ENCODE assay signal across 11 cellular contexts in genomic region chr2:139031722-139032121, GRCh38.
DNase-seq lines count a peak whose midpoint lies in the region; ATAC-seq and TF ChIP-seq lines count a peak whose summit lies in the region.
"Had no signal": no experiment of that assay in that cellular context is flagged by ENCODE, and none has a peak within 500 bp of the region (broad histone marks: within the 10 kb centered on the region; RNA-seq: fewer than 3 reads in every experiment).

No MANE protein-coding gene starts in this region.

- TF ChIP-seq POLR2A in uterus (IDR thresholded peaks at IDR 0.05) = no peak

- ATAC-seq in GM21717 (IDR thresholded peaks at IDR 0.05; ENCODE audit: unreplicated experiment) (peak; percentile 69), GM18861 (IDR thresholded peaks at IDR 0.05; ENCODE audit: unreplicated experiment) (no peak)
- ATAC-seq: Right ventricle myocardium inferior had no signal

- intact Hi-C loops in uterus (cut with DNase I; ENCODE audit: low total_unique reads) = no loop called here

- H3K27me3 ChIP-seq in uterus = no peaks in the 10 kb centered on the region

- no peaks in the 10 kb centered on the region for H3K36me3 Mint-ChIP-seq in endothelial cell (ENCODE audit: low read depth, unreplicated experiment)

- H3K4me3 Mint-ChIP-seq in endothelial cell (ENCODE audit: unreplicated experiment) = no peak overlapping the region
- H3K4me3 Mint-ChIP-seq: central memory CD8-positive, alpha-beta T cell; neural crest cell had no signal

- in situ Hi-C loops in Caki2 (cut with HindIII; ENCODE audit: low pct_unique_long_range_greater_than_20kb, low sequenced_read_pairs) = no loop called here

- H3K27me3 Mint-ChIP-seq in endothelial cell (ENCODE audit: unreplicated experiment) = no peaks in the 10 kb centered on the region
- H3K27me3 Mint-ChIP-seq: central memory CD8-positive, alpha-beta T cell had no signal

- no peak overlapping the region for H3K27ac ChIP-seq in uterus

- H3K27ac Mint-ChIP-seq in endothelial cell (ENCODE audit: unreplicated experiment) = no peak overlapping the region

- no peaks in the 10 kb centered on the region for H3K9me3 Mint-ChIP-seq in endothelial cell (ENCODE audit: unreplicated experiment)

- H3K4me3 ChIP-seq in uterus = no peak overlapping the region

- DNase-seq in Caki2 (ENCODE audit: low read depth) = peak; percentile 2
- peak; percentile 36 for DNase-seq in NAMALWA (ENCODE audit: low spot score)
- peak; percentile 25 for DNase-seq in endothelial cell (ENCODE audit: low spot score)
- no peak for DNase-seq in NCI-H1930 (lab: John Stamatoyannopoulos, UW)
- no peak for DNase-seq in activated CD4-positive, alpha-beta T cell treated with anti-CD3 and anti-CD28 coated beads, Interleukin-2, amount 50 U/mL, for 1 hour
- no peak for DNase-seq in uterus

- H3K4me1 ChIP-seq in uterus = no peaks in the 10 kb centered on the region

- H3K36me3 ChIP-seq in uterus = no peaks in the 10 kb centered on the region

- no peaks in the 10 kb centered on the region for H3K4me1 Mint-ChIP-seq in endothelial cell (ENCODE audit: unreplicated experiment)
- H3K4me1 Mint-ChIP-seq: central memory CD8-positive, alpha-beta T cell; neural crest cell had no signal

- peak; percentile 12 for TF ChIP-seq CTCF in endothelial cell (IDR thresholded peaks at IDR 0.05; ENCODE audit: unreplicated experiment)
- no peak for TF ChIP-seq CTCF in uterus (IDR thresholded peaks at IDR 0.05)

- no peaks in the 10 kb centered on the region for H3K9me3 ChIP-seq in uterus

Comparison
In these comparisons a context has a peak if more than half of its experiments do, and no peak if none do; other contexts are left out.
1. DNase-seq: peak in Caki2 (single experiment), NAMALWA (single experiment) and endothelial cell (single experiment); none in NCI-H1930 (0 of 2), activated CD4-positive, alpha-beta T cell treated with anti-CD3 and anti-CD28 coated beads, Interleukin-2, amount 50 U/mL, for 1 hour (single experiment) and uterus (0 of 2).